In the genomic region with DNA sequence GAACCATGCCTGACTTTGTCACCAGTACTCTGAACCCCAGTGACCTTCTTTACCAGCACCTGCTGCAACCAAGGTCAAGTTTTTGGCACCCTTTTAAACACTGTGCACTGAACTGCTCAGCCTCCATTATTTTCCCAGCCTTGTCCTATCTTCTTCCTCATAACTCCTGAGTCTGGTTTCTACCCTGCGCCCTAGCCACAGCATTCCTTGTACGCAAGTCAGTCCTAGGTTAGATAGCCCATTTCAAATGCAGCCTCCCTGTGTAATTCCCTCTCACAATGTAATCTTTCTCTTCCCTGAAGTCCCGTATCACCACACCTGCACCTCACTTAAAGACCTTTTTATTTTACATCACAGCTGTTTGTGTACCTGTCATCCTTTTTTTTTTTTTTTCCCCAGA, we compare ENCODE assay signal across 17 cellular contexts. TPM values are rescaled to one million over a fixed set of nuclear protein-coding genes. Genes with fewer than 3 reads are reported as not detected.
A peak's percentile ranks its signal among the peaks of the same experiment; 100 is the strongest.
DNase-seq lines count a peak whose midpoint lies in the region; ATAC-seq and TF ChIP-seq lines count a peak whose summit lies in the region.
"Had no signal": no experiment of that assay in that cellular context is flagged by ENCODE, and none has a peak within 500 bp of the region (broad histone marks: within the 10 kb centered on the region; RNA-seq: fewer than 3 reads in every experiment).

No MANE protein-coding gene starts in this region.

- H3K14ac ChIP-seq in trophoblast cell (ENCODE audit: low read length) = no peak overlapping the region

- H3K9me3 ChIP-seq in trophoblast cell (ENCODE audit: insufficient read depth, low read depth, low read length) (peaks cover 3% of the 10 kb centered on the region), tibial nerve (no peaks in the 10 kb centered on the region), SK-N-SH (no peaks in the 10 kb centered on the region)
- H3K9me3 ChIP-seq: A549, HAP-1 had no signal

- no peak overlapping the region for H2BK5ac ChIP-seq in trophoblast cell (ENCODE audit: low read depth, low read length, poor library complexity)

- no peak overlapping the region for H2BK12ac ChIP-seq in trophoblast cell (ENCODE audit: low read length)

- no peak overlapping the region for H2BK120ac ChIP-seq in trophoblast cell (ENCODE audit: insufficient read depth, low read length, poor library complexity)

- H3K27me3 ChIP-seq in trophoblast cell (ENCODE audit: insufficient read depth, low read length) (no peaks in the 10 kb centered on the region), tibial nerve (no peaks in the 10 kb centered on the region), SK-N-SH (ENCODE audit: insufficient read depth) (no peaks in the 10 kb centered on the region)

- intact Hi-C loops in dendritic cell treated with granulocyte-macrophage colony-stimulating factor and Interleukin-4, amounts not matched to agents 40 ng/mL and 50 ng/mL, for 4 days (cut with micrococcal nuclease) = no loop called here

- no peaks in the 10 kb centered on the region for H3K9me2 ChIP-seq in SK-N-SH

- no peak overlapping the region for H3K4me2 ChIP-seq in trophoblast cell (ENCODE audit: low read length)
- no peak overlapping the region for H3K4me2 ChIP-seq in SK-N-SH
- H3K4me2 ChIP-seq: A549 had no signal

- no peak overlapping the region for H4K8ac ChIP-seq in trophoblast cell (ENCODE audit: low read depth, low read length)

- no peak overlapping the region for H4K91ac ChIP-seq in trophoblast cell (ENCODE audit: low read depth, low read length)

- H3K79me2 ChIP-seq in trophoblast cell (ENCODE audit: control insufficient read depth, insufficient read depth, low read length, poor library complexity) = peaks cover 4% of the 10 kb centered on the region
- H3K79me2 ChIP-seq in SK-N-SH (ENCODE audit: insufficient read depth) = peaks cover 9% of the 10 kb centered on the region; the same call in 1 of the 2 replicates

- no peak overlapping the region for H3K4ac ChIP-seq in trophoblast cell (ENCODE audit: low read depth, low read length)

- H2AFZ ChIP-seq in trophoblast cell (ENCODE audit: insufficient read depth, low read length, poor library complexity) = no peak overlapping the region
- no peak overlapping the region for H2AFZ ChIP-seq in SK-N-SH (ENCODE audit: low read depth)

- no peak overlapping the region for H3K27ac Mint-ChIP-seq in activated CD8-positive, alpha-beta memory T cell treated with anti-CD3 and anti-CD28 coated beads, Interleukin-2, amount 10 ng/mL, durations not matched to agents 7 days and 5 days
- H3K27ac Mint-ChIP-seq in dendritic cell treated with granulocyte-macrophage colony-stimulating factor and Interleukin-4, amounts not matched to agents 40 ng/mL and 50 ng/mL, for 4 days = peak overlapping the region; percentile 28
- H3K27ac Mint-ChIP-seq: CD8-positive, alpha-beta T cell had no signal

- H3K36me3 ChIP-seq in trophoblast cell (ENCODE audit: control insufficient read depth in 1 of 2, insufficient read depth in 2 of 2, low read length in 2 of 2) (no peaks in the 10 kb centered on the region), tibial nerve (no peaks in the 10 kb centered on the region), SK-N-SH (replicated peaks in 1 of 2; ENCODE audit: control insufficient read depth in 1 of 2, insufficient read depth in 2 of 2, low read length in 1 of 2) (peaks cover 4% of the 10 kb centered on the region in 2 experiments)
- H3K36me3 ChIP-seq: HAP-1 had no signal

- H3K9ac ChIP-seq in trophoblast cell (ENCODE audit: low read length) (no peak overlapping the region), SK-N-SH (no peak overlapping the region)

- no peak overlapping the region for H3K18ac ChIP-seq in trophoblast cell (ENCODE audit: low read length)

- H3K4me1 Mint-ChIP-seq in activated CD8-positive, alpha-beta memory T cell treated with anti-CD3 and anti-CD28 coated beads, Interleukin-2, amount 10 ng/mL, durations not matched to agents 7 days and 5 days = peaks cover 19% of the 10 kb centered on the region
- H3K4me1 Mint-ChIP-seq in dendritic cell treated with granulocyte-macrophage colony-stimulating factor and Interleukin-4, amounts not matched to agents 40 ng/mL and 50 ng/mL, for 4 days (ENCODE audit: low read depth) = peaks cover 40% of the 10 kb centered on the region

- ATAC-seq in activated CD8-positive, alpha-beta memory T cell treated with anti-CD3 and anti-CD28 coated beads, Interleukin-2, amount 10 ng/mL, durations not matched to agents 7 days and 5 days = no peak
- no peak for ATAC-seq in HG02938 (IDR thresholded peaks at IDR 0.05; ENCODE audit: unreplicated experiment)
- ATAC-seq: A549; CD8-positive, alpha-beta T cell; K562 had no signal

- TF ChIP-seq RAD21 in SK-N-SH (IDR thresholded peaks at IDR 0.05; ENCODE audit: low read length) = no peak

- no peak overlapping the region for H2AK5ac ChIP-seq in trophoblast cell (ENCODE audit: low read length)

- H3K4me1 ChIP-seq in trophoblast cell (ENCODE audit: control insufficient read depth in 1 of 2, insufficient read depth in 2 of 2, low read length in 2 of 2) = peaks cover 0 to 5% of the 10 kb centered on the region in 2 experiments
- H3K4me1 ChIP-seq in tibial nerve = peaks cover 0 to 32% (median 16%) of the 10 kb centered on the region in 4 donors
- H3K4me1 ChIP-seq in SK-N-SH (ENCODE audit: control insufficient read depth in 1 of 2, insufficient read depth in 2 of 2, low read depth in 1 of 2, low read length in 1 of 2) = peaks cover 19 to 27% of the 10 kb centered on the region in 2 experiments; a peak in 3 of 4 replicates

- H3K36me3 Mint-ChIP-seq in activated CD8-positive, alpha-beta memory T cell treated with anti-CD3 and anti-CD28 coated beads, Interleukin-2, amount 10 ng/mL, durations not matched to agents 7 days and 5 days = no peaks in the 10 kb centered on the region
- peaks cover 4% of the 10 kb centered on the region for H3K36me3 Mint-ChIP-seq in dendritic cell treated with granulocyte-macrophage colony-stimulating factor and Interleukin-4, amounts not matched to agents 40 ng/mL and 50 ng/mL, for 4 days (ENCODE audit: low read depth)
- H3K36me3 Mint-ChIP-seq: CD8-positive, alpha-beta T cell had no signal

- no peak overlapping the region for H3K23ac ChIP-seq in trophoblast cell (ENCODE audit: low read length)

- no peak overlapping the region for H4K12ac ChIP-seq in trophoblast cell (ENCODE audit: low read depth, low read length)

- CTCF ChIA-PET in activated CD8-positive, alpha-beta memory T cell treated with anti-CD3 and anti-CD28 coated beads, Interleukin-2, amount 10 ng/mL, durations not matched to agents 7 days and 5 days (lab: Charles Lee) = interaction anchor here (8.3 kb wide), 1 partner anchor 210 kb away, joined by 143 read pairs; no protein-coding TSS in a partner anchor
- CTCF ChIA-PET in SK-N-SH (lab: Yijun Ruan, JAX) = interaction anchor here (0.9 to 8.4 kb wide), 4 partner anchors 24 to 393 kb away, joined by 3 to 231 read pairs (median 103); a partner anchor contains a TSS

- H3K27ac ChIP-seq in trophoblast cell (ENCODE audit: low read depth, low read length) = no peak overlapping the region
- no peak overlapping the region for H3K27ac ChIP-seq in tibial nerve
- H3K27ac ChIP-seq in SK-N-SH (ENCODE audit: low read depth in 2 of 2, low read length in 1 of 2) = no peak overlapping the region
- H3K27ac ChIP-seq: 22Rv1, A549, HL-60 had no signal

- H3K79me1 ChIP-seq in trophoblast cell (ENCODE audit: low read length) = peaks cover 6% of the 10 kb centered on the region

- no peak overlapping the region for H3K4me3 Mint-ChIP-seq in activated CD8-positive, alpha-beta memory T cell treated with anti-CD3 and anti-CD28 coated beads, Interleukin-2, amount 10 ng/mL, durations not matched to agents 7 days and 5 days
- no peak overlapping the region for H3K4me3 Mint-ChIP-seq in dendritic cell treated with granulocyte-macrophage colony-stimulating factor and Interleukin-4, amounts not matched to agents 40 ng/mL and 50 ng/mL, for 4 days
- H3K4me3 Mint-ChIP-seq: CD8-positive, alpha-beta T cell had no signal

- H3K27me3 Mint-ChIP-seq in activated CD8-positive, alpha-beta memory T cell treated with anti-CD3 and anti-CD28 coated beads, Interleukin-2, amount 10 ng/mL, durations not matched to agents 7 days and 5 days = no peaks in the 10 kb centered on the region
- no peaks in the 10 kb centered on the region for H3K27me3 Mint-ChIP-seq in dendritic cell treated with granulocyte-macrophage colony-stimulating factor and Interleukin-4, amounts not matched to agents 40 ng/mL and 50 ng/mL, for 4 days

- peaks cover 36% of the 10 kb centered on the region for H3F3A ChIP-seq in SK-N-SH (replicated peaks; ENCODE audit: insufficient read depth)

- no CpG with 5 or more reads among the region's 3 CpGs for WGBS in trophoblast cell (ENCODE audit: extremely low coverage, insufficient coverage, insufficient read length)
- 98 to 99% methylated on average over 3 of the region's 3 CpGs for WGBS in tibial nerve, 2 donors
- WGBS in SK-N-SH (ENCODE audit: low lambda C conversion rate) = 96% methylated on average over 3 of the region's 3 CpGs

- no peaks in the 10 kb centered on the region for H4K20me1 ChIP-seq in SK-N-SH (ENCODE audit: insufficient read depth)

- H3K9me3 Mint-ChIP-seq in activated CD8-positive, alpha-beta memory T cell treated with anti-CD3 and anti-CD28 coated beads, Interleukin-2, amount 10 ng/mL, durations not matched to agents 7 days and 5 days (ENCODE audit: low read depth) = no peaks in the 10 kb centered on the region
- H3K9me3 Mint-ChIP-seq in dendritic cell treated with granulocyte-macrophage colony-stimulating factor and Interleukin-4, amounts not matched to agents 40 ng/mL and 50 ng/mL, for 4 days = no peaks in the 10 kb centered on the region
- H3K9me3 Mint-ChIP-seq: CD8-positive, alpha-beta T cell had no signal

- POLR2A ChIA-PET in SK-N-SH (lab: Yijun Ruan, JAX) = interaction anchor here (0.7 kb wide), 1 partner anchor 24 kb away, joined by 3 read pairs; no protein-coding TSS in a partner anchor

- H3K4me3 ChIP-seq in trophoblast cell (ENCODE audit: low read depth, low read length) (no peak overlapping the region), tibial nerve (no peak overlapping the region), SK-N-SH (ENCODE audit: low read depth in 2 of 2, low read length in 1 of 2) (no peak overlapping the region)
- H3K4me3 ChIP-seq: A549, HAP-1, K562 had no signal

- no peak for TF ChIP-seq POLR2A in tibial nerve (IDR thresholded peaks at IDR 0.05)

- TF ChIP-seq CTCF in tibial nerve (IDR thresholded peaks at IDR 0.05) = no peak
- TF ChIP-seq CTCF in SK-N-SH (IDR thresholded peaks at IDR 0.05) = no peak

- DNase-seq in activated CD8-positive, alpha-beta memory T cell treated with anti-CD3 and anti-CD28 coated beads, Interleukin-2, amount 10 ng/mL, durations not matched to agents 7 days and 5 days = peak; percentile 27
- DNase-seq in activated CD8-positive, alpha-beta memory T cell treated with anti-CD3 and anti-CD28 coated beads, Interleukin-2, amount 50 U/mL, for 4 hours = no peak
- DNase-seq in trophoblast cell (peak; percentile 38 to 44), tibial nerve (ENCODE audit: low spot score in 2 of 2) (no peak), SK-N-SH (no peak)
- DNase-seq: AML-193; Calu3; CD8-positive, alpha-beta T cell; DMS79 treated with DMSO at 0.1 percent for 48 hours; GF-D8 had no signal

- TF ChIP-seq EP300 in tibial nerve (IDR thresholded peaks at IDR 0.05) = no peak
- TF ChIP-seq EP300 in SK-N-SH (IDR thresholded peaks at IDR 0.05; ENCODE audit: borderline replicate concordance in 1 of 2, low read depth in 1 of 2, low read length in 1 of 2) = no peak

RNA-seq across cellular contexts. Expression of a gene that starts 37.2 kb away (rescaled TPM):
- total RNA-seq in activated CD8-positive, alpha-beta memory T cell treated with anti-CD3 and anti-CD28 coated beads, Interleukin-2, amount 10 ng/mL, durations not matched to agents 7 days and 5 days = 10 to 100 TPM; 60.8 to 74.5 TPM
- polyA plus RNA-seq in trophoblast cell (2013) = 93.8 and 103 TPM in 2 replicates
- total RNA-seq in tibial nerve = 10 to 100 TPM; 11.8 to 36.5 (median 21.3) TPM
- 9.6 and 13.1 TPM in 2 replicates for polyA plus RNA-seq in SK-N-SH (2012; rRNA removed)
- 16.6 and 25.8 TPM in 2 replicates for polyA plus RNA-seq in SK-N-SH (2012; cell fraction: cytosol; rRNA removed)
- polyA plus RNA-seq in SK-N-SH (2012; cell fraction: nucleus; rRNA removed) = 10.3 and 18.0 TPM in 2 replicates

Comparison
In these comparisons a context has a peak if more than half of its experiments do, and no peak if none do; other contexts are left out.
1. DNase-seq: peak in activated CD8-positive, alpha-beta memory T cell treated with anti-CD3 and anti-CD28 coated beads, Interleukin-2, amount 10 ng/mL, durations not matched to agents 7 days and 5 days (single experiment) and trophoblast cell (2 of 2); none in activated CD8-positive, alpha-beta memory T cell treated with anti-CD3 and anti-CD28 coated beads, Interleukin-2, amount 50 U/mL, for 4 hours (single experiment), tibial nerve (0 of 2) and SK-N-SH (single experiment).